ENCODE assay signal across 19 cellular contexts in the genomic region with DNA sequence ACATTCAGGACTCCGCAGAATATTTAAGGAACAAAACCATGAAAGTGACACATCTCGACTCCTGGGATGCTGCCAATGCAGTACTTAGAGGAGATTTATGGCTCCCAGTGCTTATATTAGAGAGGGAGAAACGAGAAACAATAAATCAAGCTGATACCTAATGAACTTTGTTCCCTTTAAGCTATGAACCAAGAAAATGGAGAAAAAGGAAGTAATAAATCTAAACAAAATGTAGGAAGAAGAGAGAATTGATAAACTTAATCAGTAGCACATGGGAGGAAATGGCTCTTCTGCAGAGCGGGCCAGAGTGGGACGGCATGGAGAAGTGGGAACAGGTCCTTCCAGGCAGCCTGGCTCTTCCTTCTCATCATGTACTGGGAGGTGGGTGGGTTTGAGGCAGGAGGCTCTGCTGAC. TPM values are rescaled to one million over a fixed set of nuclear protein-coding genes. Genes with fewer than 3 reads are reported as not detected.
DNase-seq lines count a peak whose midpoint lies in the region; ATAC-seq and TF ChIP-seq lines count a peak whose summit lies in the region.
"Had no signal": no experiment of that assay in that cellular context is flagged by ENCODE, and none has a peak within 500 bp of the region (broad histone marks: within the 10 kb centered on the region; RNA-seq: fewer than 3 reads in every experiment).

No MANE protein-coding gene starts in this region.

- no peak overlapping the region for H2AFZ ChIP-seq in SK-N-SH (ENCODE audit: low read depth)

- WGBS in SK-N-SH (ENCODE audit: low lambda C conversion rate) = 35% methylated on average over 5 of the region's 5 CpGs

- H3K4me1 Mint-ChIP-seq in activated CD4-positive, alpha-beta T cell treated with anti-CD3 and anti-CD28 coated beads for 36 hours = no peaks in the 10 kb centered on the region

- H3K79me2 ChIP-seq in SK-N-SH (ENCODE audit: insufficient read depth) = no peaks in the 10 kb centered on the region

- POLR2A ChIA-PET in SK-N-SH (lab: Yijun Ruan, JAX) = no interaction called here
- POLR2A ChIA-PET in activated CD4-positive, alpha-beta T cell treated with anti-CD3 and anti-CD28 coated beads for 36 hours (lab: Charles Lee) = no interaction called here

- DNase-seq in DMS153 treated with DMSO at 0.1 percent for 48 hours (lab: John Stamatoyannopoulos, UW; ENCODE audit: unreplicated experiment) (peak; percentile 14), KBM-7 (peak; percentile 5), SK-N-SH (no peak), left kidney (ENCODE audit: low read depth, low spot score) (peak; percentile 90), upper lobe of right lung (no peak)
- no peak for DNase-seq in activated CD4-positive, alpha-beta T cell treated with anti-CD3 and anti-CD28 coated beads for 36 hours
- DNase-seq: activated CD4-positive, alpha-beta T cell treated with anti-CD3 and anti-CD28 coated beads, Interleukin-2, amount 50 U/mL, for 1 hour; NCI-H2171 treated with DMSO at 0.1 percent for 48 hours; retina; stimulated activated CD4-positive, alpha-beta T cell treated with anti-CD3 and anti-CD28 coated beads, Interleukin-2, amount 100 ng/mL, for 48 hours; T-helper 2 cell had no signal

- TF ChIP-seq RAD21 in SK-N-SH (IDR thresholded peaks at IDR 0.05; ENCODE audit: low read length) = no peak

- H3K4me3 Mint-ChIP-seq in activated CD4-positive, alpha-beta T cell treated with anti-CD3 and anti-CD28 coated beads for 36 hours = no peak overlapping the region

- 0 out of 4 replicates have a peak, but pooled peaks of 1 of the 2 experiments have one; percentile 30 for TF ChIP-seq EP300 in SK-N-SH (IDR thresholded peaks at IDR 0.05; ENCODE audit: borderline replicate concordance in 1 of 2, low read depth in 1 of 2, low read length in 1 of 2)

- H3K27me3 ChIP-seq in SK-N-SH (ENCODE audit: insufficient read depth) = peaks cover 11% of the 10 kb centered on the region; the same call in 1 of the 2 replicates
- H3K27me3 ChIP-seq in upper lobe of right lung = peaks cover 11% of the 10 kb centered on the region
- H3K27me3 ChIP-seq: BLaER1, Peyer's patch had no signal

- H3K9me3 ChIP-seq in SK-N-SH (no peaks in the 10 kb centered on the region), upper lobe of right lung (no peaks in the 10 kb centered on the region)

- H3K9ac ChIP-seq in SK-N-SH = no peak overlapping the region
- H3K9ac ChIP-seq: BLaER1 had no signal

- H3K9me3 Mint-ChIP-seq in activated CD4-positive, alpha-beta T cell treated with anti-CD3 and anti-CD28 coated beads for 36 hours (ENCODE audit: low read depth) = peaks cover 3% of the 10 kb centered on the region

- H4K20me1 ChIP-seq in SK-N-SH (ENCODE audit: insufficient read depth) = no peaks in the 10 kb centered on the region
- H4K20me1 ChIP-seq: BLaER1 had no signal

- no peaks in the 10 kb centered on the region for H3K9me2 ChIP-seq in SK-N-SH

- peaks cover 36% of the 10 kb centered on the region for H3K27me3 Mint-ChIP-seq in activated CD4-positive, alpha-beta T cell treated with anti-CD3 and anti-CD28 coated beads for 36 hours

- H3K36me3 ChIP-seq in SK-N-SH (replicated peaks in 1 of 2; ENCODE audit: control insufficient read depth in 1 of 2, insufficient read depth in 2 of 2, low read length in 1 of 2) = no peaks in the 10 kb centered on the region
- no peaks in the 10 kb centered on the region for H3K36me3 ChIP-seq in upper lobe of right lung
- H3K36me3 ChIP-seq: BLaER1, Peyer's patch, tibial nerve had no signal

- TF ChIP-seq CTCF in SK-N-SH (IDR thresholded peaks at IDR 0.05) (no peak), upper lobe of right lung (IDR thresholded peaks at IDR 0.05) (no peak)

- in situ Hi-C loops in KBM-7 (cut with MboI; ENCODE audit: low pct_unique_long_range_greater_than_20kb, low sequenced_read_pairs) = no loop called here

- H3K36me3 Mint-ChIP-seq in activated CD4-positive, alpha-beta T cell treated with anti-CD3 and anti-CD28 coated beads for 36 hours (ENCODE audit: low read depth) = no peaks in the 10 kb centered on the region

- H3K4me2 ChIP-seq in SK-N-SH = no peak overlapping the region
- H3K4me2 ChIP-seq: BLaER1 had no signal

- CTCF ChIA-PET in SK-N-SH (lab: Yijun Ruan, JAX) = interaction anchor here (0.6 to 2.4 kb wide), 7 partner anchors 17 to 640 kb away, joined by 3 to 8 read pairs (median 4); no protein-coding TSS in a partner anchor
- CTCF ChIA-PET in activated CD4-positive, alpha-beta T cell treated with anti-CD3 and anti-CD28 coated beads for 36 hours (lab: Charles Lee) = interaction anchor here (0.7 kb wide), 1 partner anchor 835 kb away, joined by 3 read pairs; no protein-coding TSS in a partner anchor

- no peak overlapping the region for H3K27ac Mint-ChIP-seq in activated CD4-positive, alpha-beta T cell treated with anti-CD3 and anti-CD28 coated beads for 36 hours

- H3K4me3 ChIP-seq in SK-N-SH (ENCODE audit: low read depth in 2 of 2, low read length in 1 of 2) = no peak overlapping the region
- no peak overlapping the region for H3K4me3 ChIP-seq in upper lobe of right lung
- H3K4me3 ChIP-seq: BLaER1, coronary artery, Peyer's patch, tibial nerve had no signal

- H3K4me1 ChIP-seq in SK-N-SH (ENCODE audit: control insufficient read depth in 1 of 2, insufficient read depth in 2 of 2, low read depth in 1 of 2, low read length in 1 of 2) (peaks cover 4% of the 10 kb centered on the region in 2 experiments; a peak in 2 of 4 replicates), upper lobe of right lung (no peaks in the 10 kb centered on the region)
- H3K4me1 ChIP-seq: BLaER1, tibial nerve had no signal

- H3F3A ChIP-seq in SK-N-SH (replicated peaks; ENCODE audit: insufficient read depth) = peaks cover 3% of the 10 kb centered on the region

- H3K27ac ChIP-seq in SK-N-SH (ENCODE audit: low read depth in 2 of 2, low read length in 1 of 2) = peak overlapping the region in 1 of 2 experiments; percentile 50; a peak in 1 of 4 replicates
- no peak overlapping the region for H3K27ac ChIP-seq in upper lobe of right lung
- H3K27ac ChIP-seq: BLaER1, coronary artery, tibial nerve had no signal

- intact Hi-C loops in activated CD4-positive, alpha-beta T cell treated with anti-CD3 and anti-CD28 coated beads for 36 hours (cut with DNase I, micrococcal nuclease) = no loop called here
- intact Hi-C loops in upper lobe of right lung (cut with DNase I) = no loop called here

- ATAC-seq in HG03432 (IDR thresholded peaks at IDR 0.05; ENCODE audit: unreplicated experiment) = no peak
- no peak for ATAC-seq in activated CD4-positive, alpha-beta T cell treated with anti-CD3 and anti-CD28 coated beads for 36 hours
- ATAC-seq in upper lobe of right lung = no peak
- ATAC-seq in GM21390 (IDR thresholded peaks at IDR 0.05; ENCODE audit: unreplicated experiment) = no peak

TF ChIP-seq in SK-N-SH, 30 proteins besides CTCF, POLR2A, EP300 and RAD21:
- TF ChIP-seq GABPA (IDR thresholded peaks at IDR 0.05; ENCODE audit: low read depth) (no peak), ELF1 (IDR thresholded peaks at IDR 0.05) (no peak), CHD2 (IDR thresholded peaks at IDR 0.05; ENCODE audit: low read length, partially characterized antibody) (no peak), TCF12 (IDR thresholded peaks at IDR 0.05) (peak; percentile 44; the same call in 1 of the 2 replicates), PBX3 (IDR thresholded peaks at IDR 0.05) (peak; percentile 66), MXI1 (IDR thresholded peaks at IDR 0.05; ENCODE audit: low read depth, low read length) (no peak)

RNA-seq across cellular contexts. Expression of gene NPPC, which starts 42.7 kb away (rescaled TPM):
- polyA plus RNA-seq in SK-N-SH (2012; rRNA removed) = not detected in 2 replicates
- not detected in 2 replicates for polyA plus RNA-seq in SK-N-SH (2012; cell fraction: cytosol; rRNA removed)
- polyA plus RNA-seq in SK-N-SH (2012; cell fraction: nucleus; rRNA removed) = 0.11 and 0.17 TPM in 2 replicates
- total RNA-seq in activated CD4-positive, alpha-beta T cell treated with anti-CD3 and anti-CD28 coated beads for 36 hours = under 1 TPM; 0.35 to 0.46 TPM
- not detected for total RNA-seq in upper lobe of right lung
- total RNA-seq: LHCN-M2, Peyer's patch, tibial nerve had no signal
- polyA plus RNA-seq: liver had no signal

Comparison
In these comparisons a context has a peak if more than half of its experiments do, and no peak if none do; other contexts are left out.
1. DNase-seq: peak in DMS153 treated with DMSO at 0.1 percent for 48 hours (single experiment), KBM-7 (single experiment) and left kidney (single experiment); none in SK-N-SH (single experiment), activated CD4-positive, alpha-beta T cell treated with anti-CD3 and anti-CD28 coated beads for 36 hours (single experiment) and upper lobe of right lung (single experiment).